9 cellular contexts compared by ENCODE assay signal in genomic region chr14:100677152-100677924, GRCh38. TPM values are rescaled to one million over a fixed set of nuclear protein-coding genes. Genes with fewer than 3 reads are reported as not detected.
DNase-seq lines count a peak whose midpoint lies in the region; ATAC-seq and TF ChIP-seq lines count a peak whose summit lies in the region.
"Had no signal": no experiment of that assay in that cellular context is flagged by ENCODE, and none has a peak within 500 bp of the region (broad histone marks: within the 10 kb centered on the region; RNA-seq: fewer than 3 reads in every experiment).

No MANE protein-coding gene starts in this region.

- H3K4me1 ChIP-seq in foreskin keratinocyte (peaks cover 7% of the 10 kb centered on the region), parathyroid adenoma (no peaks in the 10 kb centered on the region)

- ATAC-seq in foreskin keratinocyte (peak; percentile 40), GM21723 (IDR thresholded peaks at IDR 0.05; ENCODE audit: unreplicated experiment) (no peak)

- H3K27me3 ChIP-seq in foreskin keratinocyte (peaks cover 28% of the 10 kb centered on the region), parathyroid adenoma (ENCODE audit: control insufficient read depth, insufficient read depth, low read length) (no peaks in the 10 kb centered on the region)

- H3K4me3 ChIP-seq in parathyroid adenoma (ENCODE audit: low read depth, low read length), result no peak overlapping the region

- POLR2A ChIA-PET in GM10248 (lab: Yijun Ruan, JAX), result no interaction called here

- H3K4me2 ChIP-seq in parathyroid adenoma (ENCODE audit: low read length), result no peak overlapping the region

- no peaks in the 10 kb centered on the region for H3K9me3 ChIP-seq in parathyroid adenoma (ENCODE audit: control insufficient read depth, low read length)

- H2AFZ ChIP-seq in parathyroid adenoma, result peak overlapping the region; percentile 50

- H3K79me2 ChIP-seq in parathyroid adenoma, result no peaks in the 10 kb centered on the region

- TF ChIP-seq CTCF in foreskin keratinocyte (conservative IDR thresholded peaks at IDR 0.05) (no peak), parathyroid adenoma (IDR thresholded peaks at IDR 0.05) (no peak), GM10248 (IDR thresholded peaks at IDR 0.05; ENCODE audit: control extremely low read depth, extremely low read depth, low read depth, missing control alignments) (no peak)

- no peaks in the 10 kb centered on the region for H3K36me3 ChIP-seq in parathyroid adenoma (ENCODE audit: control insufficient read depth, insufficient read depth, low read length)

- CTCF ChIA-PET in GM10248 (lab: Yijun Ruan, JAX), result interaction anchor here (1.0 to 1.8 kb wide), 3 partner anchors 14 to 21 kb away, joined by 3 to 6 read pairs (median 4); no protein-coding TSS in a partner anchor

- H3K9ac ChIP-seq in parathyroid adenoma, result no peak overlapping the region

- H3K27ac ChIP-seq in foreskin keratinocyte, result no peak overlapping the region
- H3K27ac ChIP-seq in parathyroid adenoma, result peak overlapping the region; percentile 19

- peak; percentile 41 for DNase-seq in H4 (ENCODE audit: low spot score)
- DNase-seq in NOMO-1 treated with dmso at 0.1 percent for 144 hours (lab: John Stamatoyannopoulos, UW; ENCODE audit: unreplicated experiment), result peak; percentile 84
- DNase-seq in foreskin keratinocyte, result no peak
- no peak for DNase-seq in NCI-H82 treated with DMSO at 0.1 percent for 48 hours (lab: John Stamatoyannopoulos, UW; ENCODE audit: unreplicated experiment)
- no peak for DNase-seq in GM10248 (ENCODE audit: extremely low spot score)
- no peak for DNase-seq in effector CD4-positive, alpha-beta T cell

RNA-seq across cellular contexts. Expression of gene DLK1, which starts 49.4 kb away (rescaled TPM):
- total RNA-seq in H4 (2014; rRNA removed; shearing (Covaris generic)), result not detected in 2 replicates
- not detected in 2 replicates for total RNA-seq in foreskin keratinocyte
- polyA plus RNA-seq in foreskin keratinocyte, result not detected in 2 replicates
- total RNA-seq: LHCN-M2 had no signal

Comparison
In these comparisons a context has a peak if more than half of its experiments do, and no peak if none do; other contexts are left out.
1. DNase-seq: peak in H4 (single experiment) and NOMO-1 treated with dmso at 0.1 percent for 144 hours (single experiment); none in foreskin keratinocyte (0 of 2), NCI-H82 treated with DMSO at 0.1 percent for 48 hours (single experiment), GM10248 (single experiment) and effector CD4-positive, alpha-beta T cell (single experiment).